ENCODE assay signal across 1 cellular context in genomic region chr15:56369234-56369633, GRCh38.
A peak's percentile ranks its signal among the peaks of the same experiment; 100 is the strongest.
TF ChIP-seq lines count a peak whose summit lies in the region.

No MANE protein-coding gene starts in this region.

TF ChIP-seq in HEK293, 187 proteins besides CTCF, POLR2A, EP300 and RAD21 (continued from another document):
- TF ChIP-seq ZNF324 (tag by site-specific recombination; IDR thresholded peaks at IDR 0.05) (0 out of 2 replicates have a peak, but pooled peaks have one; percentile 13), ZNF335 (tag by site-specific recombination; conservative IDR thresholded peaks at IDR 0.05) (peak; percentile 51), ZBTB20 (tag by site-specific recombination; IDR thresholded peaks at IDR 0.05) (0 out of 2 replicates have a peak, but pooled peaks have one; percentile 27), SP7 (tag by site-specific recombination; IDR thresholded peaks at IDR 0.05) (peak; percentile 43; the same call in 1 of the 2 replicates), ZNF510 (tag by site-specific recombination; IDR thresholded peaks at IDR 0.05; ENCODE audit: insufficient replicate concordance) (no peak), ZNF692 (tag by site-specific recombination; IDR thresholded peaks at IDR 0.05) (peak; percentile 56; the same call in 1 of the 2 replicates), SCRT2 (tag by site-specific recombination; IDR thresholded peaks at IDR 0.05) (peak; percentile 91), ZNF394 (tag by site-specific recombination; IDR thresholded peaks at IDR 0.05; ENCODE audit: borderline replicate concordance) (peak; percentile 70; the same call in 1 of the 2 replicates), ZNF704 (tag by site-specific recombination; IDR thresholded peaks at IDR 0.05) (no peak), ZFP69B (tag by site-specific recombination; IDR thresholded peaks at IDR 0.05) (peak; percentile 33; the same call in 1 of the 2 replicates), SCRT1 (tag by site-specific recombination; IDR thresholded peaks at IDR 0.05; ENCODE audit: borderline replicate concordance) (peak; percentile 69; the same call in 1 of the 2 replicates), ZNF629 (tag by site-specific recombination; IDR thresholded peaks at IDR 0.05) (peak; percentile 65; the same call in 1 of the 2 replicates), KLF8 (tag by site-specific recombination; IDR thresholded peaks at IDR 0.05) (peak; percentile 18; the same call in 1 of the 2 replicates), ZNF707 (tag by site-specific recombination; IDR thresholded peaks at IDR 0.05) (0 out of 2 replicates have a peak, but pooled peaks have one; percentile 51), ZNF398 (tag by site-specific recombination; IDR thresholded peaks at IDR 0.05) (peak; percentile 92), GLIS1 (tag by site-specific recombination; IDR thresholded peaks at IDR 0.05) (peak; percentile 52), PATZ1 (tag by site-specific recombination; IDR thresholded peaks at IDR 0.05) (peak; percentile 57), ZNF18 (tag by site-specific recombination; IDR thresholded peaks at IDR 0.05) (peak; percentile 95), GLIS2 (tag by site-specific recombination; IDR thresholded peaks at IDR 0.05) (0 out of 2 replicates have a peak, but pooled peaks have one; percentile 30), ZNF558 (tag by site-specific recombination; IDR thresholded peaks at IDR 0.05) (peak; percentile 42; the same call in 1 of the 2 replicates), ZNF843 (tag by site-specific recombination; IDR thresholded peaks at IDR 0.05) (0 out of 2 replicates have a peak, but pooled peaks have one; percentile 30)
